Comparison of ENCODE assay signal across 1 cellular context in the genomic region with DNA sequence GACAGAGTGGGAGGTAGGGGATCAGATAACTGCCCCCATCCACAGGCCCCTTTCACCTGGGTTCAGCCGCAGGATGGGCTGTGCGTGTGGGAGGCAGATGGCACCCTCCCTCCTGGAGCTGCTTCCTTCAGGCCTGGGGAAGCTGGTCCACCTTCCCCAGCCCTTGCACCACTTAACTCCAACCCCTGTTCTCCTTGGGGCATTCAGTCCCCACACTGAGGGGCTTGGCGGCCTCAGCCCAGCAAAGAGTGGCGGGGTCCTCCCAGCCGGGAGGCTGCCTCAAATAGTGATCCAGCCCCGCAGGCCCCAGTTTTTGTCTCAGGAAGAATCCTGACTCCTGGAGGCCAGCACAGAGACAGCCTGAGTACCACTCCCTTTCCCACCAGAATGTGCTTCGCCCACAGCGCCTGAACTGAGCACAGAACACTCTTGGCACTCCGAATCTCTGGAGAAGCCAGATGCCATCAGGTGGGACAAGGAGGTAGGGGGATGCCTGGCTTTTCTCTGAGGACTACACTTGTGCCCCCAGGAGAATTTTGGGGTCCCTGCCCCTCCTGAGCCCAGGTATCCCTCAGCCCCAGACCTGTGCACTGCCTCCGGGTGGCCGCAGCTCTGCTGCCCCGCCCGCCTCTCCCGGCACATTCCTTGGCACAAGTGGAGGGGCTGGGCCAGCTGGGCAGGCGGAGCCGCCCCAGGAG.
TF ChIP-seq lines count a peak whose summit lies in the region.

No MANE protein-coding gene starts in this region.

TF ChIP-seq in HEK293T, 16 proteins besides CTCF, POLR2A, EP300 and RAD21:
- no peak for TF ChIP-seq TARDBP (IDR thresholded peaks at IDR 0.05)
- no peak for TF ChIP-seq HDGF (IDR thresholded peaks at IDR 0.05; ENCODE audit: borderline replicate concordance)
- no peak for TF ChIP-seq FOXM1 (IDR thresholded peaks at IDR 0.05; ENCODE audit: borderline replicate concordance)
